ENCODE assay signal across 24 cellular contexts in genomic region chr16:23160082-23160481, GRCh38. TPM values are rescaled to one million over a fixed set of nuclear protein-coding genes. Genes with fewer than 3 reads are reported as not detected.
"Had no signal": no experiment of that assay in that cellular context is flagged by ENCODE, and none has a peak within 500 bp of the region (broad histone marks: within the 10 kb centered on the region; RNA-seq: fewer than 3 reads in every experiment).

No MANE protein-coding gene starts in this region.

- DNase-seq: activated CD4-positive, alpha-beta T cell treated with anti-CD3 and anti-CD28 coated beads, Interleukin-2, amount 10 ng/mL, durations not matched to agents 24 days and 14 days; activated CD4-positive, alpha-beta T cell treated with anti-CD3 and anti-CD28 coated beads, Interleukin-2, amount 50 U/mL, for 48 hours; activated CD4-positive, CD25-positive, alpha-beta regulatory T cell treated with anti-CD3 and anti-CD28 coated beads, Interleukin-2, amount 50 U/mL, for 72 hours; activated CD8-positive, alpha-beta memory T cell treated with anti-CD3 and anti-CD28 coated beads, Interleukin-2, amount 10 ng/mL, durations not matched to agents 7 days and 5 days; activated effector memory CD4-positive, alpha-beta T cell treated with anti-CD3 and anti-CD28 coated beads, Interleukin-2, amount 50 U/mL, for 16 hours; activated naive CD4-positive, alpha-beta T cell treated with Interleukin-2 at 50 U/mL for 16 hours; activated T-cell treated with anti-CD3 and anti-CD28 coated beads, Interleukin-2, amount 50 U/mL, for 4 hours; cerebellar nuclear complex; KG1; MG63; NCI-H1105; NCI-H1436; NCI-H1694 treated with DMSO at 0.1 percent for 48 hours; NCI-H2081; NCI-H510A treated with DMSO at 0.1 percent for 48 hours; NCI-H69; PC-9; SIG-M5; T-cell; T-helper 2 cell; T1000 had no signal

- H2AFZ ChIP-seq: PC-9 had no signal

- H3K4me3 ChIP-seq: MG63, PC-9 had no signal

- H3K9me3 ChIP-seq: MG63 had no signal

- ATAC-seq: activated CD8-positive, alpha-beta memory T cell treated with anti-CD3 and anti-CD28 coated beads, Interleukin-2, amount 10 ng/mL, durations not matched to agents 7 days and 5 days; activated naive CD4-positive, alpha-beta T cell treated with anti-CD3 and anti-CD28 coated beads, Interleukin-2, amount 50 U/mL, for 72 hours; activated T-cell treated with anti-CD3 and anti-CD28 coated beads, Interleukin-2, amount 50 U/mL, for 4 hours; T-cell had no signal

- H3K27ac ChIP-seq: PC-9 had no signal

- H3K27me3 ChIP-seq: MG63 had no signal

- H3K36me3 ChIP-seq: MG63 had no signal

- FAIRE-seq: colon had no signal

- H3K4me2 ChIP-seq: PC-9 had no signal

RNA-seq across cellular contexts. Expression of gene SCNN1G, which starts 22.5 kb away (rescaled TPM):
- total RNA-seq: activated CD4-positive, alpha-beta T cell treated with anti-CD3 and anti-CD28 coated beads, Interleukin-2, amount 10 ng/mL, durations not matched to agents 24 days and 14 days; activated CD8-positive, alpha-beta memory T cell treated with anti-CD3 and anti-CD28 coated beads, Interleukin-2, amount 10 ng/mL, durations not matched to agents 7 days and 5 days; activated naive CD4-positive, alpha-beta T cell treated with anti-CD3 and anti-CD28 coated beads, Interleukin-2, amount 50 U/mL, for 72 hours; activated T-cell treated with anti-CD3 and anti-CD28 coated beads, Interleukin-2, amount 50 U/mL, for 4 hours; cardiac septum; PC-9; T-cell had no signal
